Comparison of ENCODE assay signal across 16 cellular contexts in the genomic region with DNA sequence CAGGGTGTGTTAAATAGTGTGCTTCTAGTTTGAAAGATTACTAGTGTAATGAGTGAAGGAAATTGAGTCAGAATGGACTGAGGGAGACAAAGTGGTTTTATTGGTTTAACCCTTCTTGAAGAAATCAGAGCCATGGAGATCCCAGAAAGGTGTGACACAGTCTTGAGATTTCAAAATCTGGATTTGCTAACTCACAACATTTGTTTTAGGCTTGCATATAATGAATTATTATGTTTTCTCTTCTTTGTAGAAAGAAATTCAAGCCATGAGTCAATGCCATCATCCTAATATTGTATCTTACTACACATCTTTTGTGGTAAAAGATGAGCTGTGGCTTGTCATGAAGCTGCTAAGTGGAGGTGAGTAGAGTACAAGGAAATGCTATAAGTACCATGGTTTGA.
"Had no signal": no experiment of that assay in that cellular context is flagged by ENCODE, and none has a peak within 500 bp of the region (broad histone marks: within the 10 kb centered on the region; RNA-seq: fewer than 3 reads in every experiment).

No MANE protein-coding gene starts in this region.

- FAIRE-seq: TTC549 had no signal

- H3K27ac Mint-ChIP-seq: activated B cell treated with CpG ODN at 0.5 μM for 24 hours, brain, memory B cell, nephron had no signal

- DNase-seq: activated B cell treated with CpG ODN at 0.5 μM for 24 hours; activated CD4-positive, alpha-beta T cell treated with anti-CD3 and anti-CD28 coated beads, Interleukin-2, amount 50 U/mL, for 4 hours; cerebellar nuclear complex; dermis blood vessel endothelial cell; foreskin fibroblast; heart left ventricle; SHP77 treated with DMSO at 0.1 percent for 48 hours; sigmoid colon; stimulated activated CD4-positive, alpha-beta T cell treated with anti-CD3 and anti-CD28 coated beads, Interleukin-12 subunit alpha, Interleukin-12 subunit beta, amount 100 ng/mL, for 4 hours; stimulated activated naive CD4-positive, alpha-beta T cell treated with Interleukin-2 at 50 U/mL for 16 hours; upper lobe of right lung had no signal

- H3K4me3 Mint-ChIP-seq: activated B cell treated with CpG ODN at 0.5 μM for 24 hours, brain, memory B cell, nephron had no signal

- H3K27me3 Mint-ChIP-seq: activated B cell treated with CpG ODN at 0.5 μM for 24 hours, brain, memory B cell had no signal

- H3K27me3 ChIP-seq: heart left ventricle, sigmoid colon, upper lobe of right lung had no signal

- H3K27ac ChIP-seq: heart left ventricle, sigmoid colon, upper lobe of right lung had no signal

- H3K4me3 ChIP-seq: heart left ventricle, sigmoid colon, upper lobe of right lung had no signal

- H3K9me3 Mint-ChIP-seq: activated B cell treated with CpG ODN at 0.5 μM for 24 hours had no signal

- H3K9me3 ChIP-seq: sigmoid colon, upper lobe of right lung had no signal

- ATAC-seq: heart left ventricle, left lobe of liver, upper lobe of right lung had no signal

- H3K4me1 ChIP-seq: sigmoid colon, upper lobe of right lung had no signal

- H3K4me1 Mint-ChIP-seq: activated B cell treated with CpG ODN at 0.5 μM for 24 hours, brain, memory B cell, nephron had no signal
